1 cellular context compared by ENCODE assay signal in the genomic region with DNA sequence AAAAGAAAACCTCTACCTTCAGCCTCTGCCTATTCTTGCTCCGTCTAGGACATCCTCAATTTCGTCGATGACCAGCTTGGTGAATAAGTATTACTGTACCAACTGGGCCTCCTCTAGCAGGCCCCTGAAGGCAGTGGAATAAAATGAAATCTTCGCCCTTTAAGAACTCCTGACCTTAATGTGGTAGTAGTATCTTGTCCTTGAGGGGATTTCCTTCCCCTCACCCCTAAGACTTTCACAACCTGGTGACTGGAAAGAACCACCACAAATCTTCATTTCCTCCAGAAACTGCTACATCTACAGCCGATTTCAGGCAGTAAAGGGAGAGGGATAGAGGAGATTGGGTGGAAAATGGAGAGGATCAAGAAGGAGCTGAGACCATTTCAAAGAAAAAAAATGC.
TF ChIP-seq lines count a peak whose summit lies in the region.

No MANE protein-coding gene starts in this region.

TF ChIP-seq in GM12878, 131 proteins besides CTCF, POLR2A, EP300 and RAD21:
- TF ChIP-seq ESRRA (IDR thresholded peaks at IDR 0.05; ENCODE audit: low read length) (no peak), CREB1 (IDR thresholded peaks at IDR 0.05; ENCODE audit: low read depth) (0 out of 2 replicates have a peak, but pooled peaks have one; percentile 9), PML (IDR thresholded peaks at IDR 0.05; ENCODE audit: low read length) (0 out of 2 replicates have a peak, but pooled peaks have one; percentile 25), MTA3 (IDR thresholded peaks at IDR 0.05; ENCODE audit: borderline replicate concordance, low read length) (0 out of 2 replicates have a peak, but pooled peaks have one; percentile 16), RUNX3 (IDR thresholded peaks at IDR 0.05; ENCODE audit: low read length) (peak; percentile 64), EED (IDR thresholded peaks at IDR 0.05; ENCODE audit: low read depth) (peak; percentile 54; the same call in 1 of the 2 replicates), NFIC (IDR thresholded peaks at IDR 0.05; ENCODE audit: low read depth, low read length) (0 out of 2 replicates have a peak, but pooled peaks have one; percentile 28), IKZF1 (conservative IDR thresholded peaks at IDR 0.05) (peak; percentile 28), IKZF2 (IDR thresholded peaks at IDR 0.05) (peak; percentile 25 to 27; a peak in 2 of 4 replicates), RELA (IDR thresholded peaks at IDR 0.05; ENCODE audit: borderline replicate concordance, partially characterized antibody) (peak; percentile 40), JUNB (IDR thresholded peaks at IDR 0.05) (0 out of 2 replicates have a peak, but pooled peaks have one; percentile 8), CHD2 (IDR thresholded peaks at IDR 0.05; ENCODE audit: borderline replicate concordance, low read depth, low read length) (no peak), FOXM1 (IDR thresholded peaks at IDR 0.05; ENCODE audit: low read depth, low read length) (peak; percentile 40; the same call in 1 of the 2 replicates)
- TF ChIP-seq, protein P1, sequence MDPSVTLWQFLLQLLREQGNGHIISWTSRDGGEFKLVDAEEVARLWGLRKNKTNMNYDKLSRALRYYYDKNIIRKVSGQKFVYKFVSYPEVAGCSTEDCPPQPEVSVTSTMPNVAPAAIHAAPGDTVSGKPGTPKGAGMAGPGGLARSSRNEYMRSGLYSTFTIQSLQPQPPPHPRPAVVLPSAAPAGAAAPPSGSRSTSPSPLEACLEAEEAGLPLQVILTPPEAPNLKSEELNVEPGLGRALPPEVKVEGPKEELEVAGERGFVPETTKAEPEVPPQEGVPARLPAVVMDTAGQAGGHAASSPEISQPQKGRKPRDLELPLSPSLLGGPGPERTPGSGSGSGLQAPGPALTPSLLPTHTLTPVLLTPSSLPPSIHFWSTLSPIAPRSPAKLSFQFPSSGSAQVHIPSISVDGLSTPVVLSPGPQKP (IDR thresholded peaks at IDR 0.05; ENCODE audit: low read depth, low read length) = no peak
- TF ChIP-seq, protein P2, sequence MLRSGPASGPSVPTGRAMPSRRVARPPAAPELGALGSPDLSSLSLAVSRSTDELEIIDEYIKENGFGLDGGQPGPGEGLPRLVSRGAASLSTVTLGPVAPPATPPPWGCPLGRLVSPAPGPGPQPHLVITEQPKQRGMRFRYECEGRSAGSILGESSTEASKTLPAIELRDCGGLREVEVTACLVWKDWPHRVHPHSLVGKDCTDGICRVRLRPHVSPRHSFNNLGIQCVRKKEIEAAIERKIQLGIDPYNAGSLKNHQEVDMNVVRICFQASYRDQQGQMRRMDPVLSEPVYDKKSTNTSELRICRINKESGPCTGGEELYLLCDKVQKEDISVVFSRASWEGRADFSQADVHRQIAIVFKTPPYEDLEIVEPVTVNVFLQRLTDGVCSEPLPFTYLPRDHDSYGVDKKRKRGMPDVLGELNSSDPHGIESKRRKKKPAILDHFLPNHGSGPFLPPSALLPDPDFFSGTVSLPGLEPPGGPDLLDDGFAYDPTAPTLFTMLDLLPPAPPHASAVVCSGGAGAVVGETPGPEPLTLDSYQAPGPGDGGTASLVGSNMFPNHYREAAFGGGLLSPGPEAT (IDR thresholded peaks at IDR 0.05; ENCODE audit: low read depth) = 0 out of 2 replicates have a peak, but pooled peaks have one; percentile 29
